8 cellular contexts compared by ENCODE assay signal in genomic region chr1:19882111-19883071, GRCh38. TPM values are rescaled to one million over a fixed set of nuclear protein-coding genes. Genes with fewer than 3 reads are reported as not detected.
DNase-seq lines count a peak whose midpoint lies in the region; ATAC-seq and TF ChIP-seq lines count a peak whose summit lies in the region.

A gene with protein sequence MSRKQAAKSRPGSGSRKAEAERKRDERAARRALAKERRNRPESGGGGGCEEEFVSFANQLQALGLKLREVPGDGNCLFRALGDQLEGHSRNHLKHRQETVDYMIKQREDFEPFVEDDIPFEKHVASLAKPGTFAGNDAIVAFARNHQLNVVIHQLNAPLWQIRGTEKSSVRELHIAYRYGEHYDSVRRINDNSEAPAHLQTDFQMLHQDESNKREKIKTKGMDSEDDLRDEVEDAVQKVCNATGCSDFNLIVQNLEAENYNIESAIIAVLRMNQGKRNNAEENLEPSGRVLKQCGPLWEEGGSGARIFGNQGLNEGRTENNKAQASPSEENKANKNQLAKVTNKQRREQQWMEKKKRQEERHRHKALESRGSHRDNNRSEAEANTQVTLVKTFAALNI (plus strand): TSS chr1:19882395. CDS start chr1:19882514, 119 bp downstream.

- H3K4me1 Mint-ChIP-seq in activated CD4-positive, alpha-beta T cell treated with anti-CD3 and anti-CD28 coated beads, Interleukin-2, amount 10 ng/mL, durations not matched to agents 24 days and 14 days, result peaks cover 25% of the 10 kb centered on the region

- no peaks in the 10 kb centered on the region for H3K9me3 Mint-ChIP-seq in activated CD4-positive, alpha-beta T cell treated with anti-CD3 and anti-CD28 coated beads, Interleukin-2, amount 10 ng/mL, durations not matched to agents 24 days and 14 days

- ATAC-seq in GM19328 (IDR thresholded peaks at IDR 0.05; ENCODE audit: unreplicated experiment) (peak; percentile 93), HG03520 (IDR thresholded peaks at IDR 0.05; ENCODE audit: unreplicated experiment) (peak; percentile 87), left lobe of liver (peak; percentile 99)

- H3K27ac Mint-ChIP-seq in activated CD4-positive, alpha-beta T cell treated with anti-CD3 and anti-CD28 coated beads, Interleukin-2, amount 10 ng/mL, durations not matched to agents 24 days and 14 days, result peak within 1 kb of the TSS; percentile 74

- peaks cover 7% of the 10 kb centered on the region for H3K36me3 Mint-ChIP-seq in activated CD4-positive, alpha-beta T cell treated with anti-CD3 and anti-CD28 coated beads, Interleukin-2, amount 10 ng/mL, durations not matched to agents 24 days and 14 days (ENCODE audit: low read depth)

- DNase-seq in NCI-H526 treated with DMSO at 0.1 percent for 48 hours (lab: John Stamatoyannopoulos, UW) (peak; percentile 91), cortex of kidney (lab: John Stamatoyannopoulos, UW) (peak; percentile 94), left lobe of liver (ENCODE audit: low spot score) (peak; percentile 96)
- peak; percentile 99 for DNase-seq in activated CD4-positive, alpha-beta T cell treated with anti-CD3 and anti-CD28 coated beads, Interleukin-2, amount 10 ng/mL, durations not matched to agents 24 days and 14 days
- peak; percentile 96 for DNase-seq in stimulated activated CD4-positive, alpha-beta T cell treated with anti-CD3 and anti-CD28 coated beads, Interleukin-2, amount 100 ng/mL, for 4 hours (ENCODE audit: low read depth)

- TF ChIP-seq CTCF in C4-2B (conservative IDR thresholded peaks at IDR 0.05), result peak; percentile 80

- H3K27ac ChIP-seq in C4-2B, result peak within 1 kb of the TSS; percentile 80

- H3K4me3 Mint-ChIP-seq in activated CD4-positive, alpha-beta T cell treated with anti-CD3 and anti-CD28 coated beads, Interleukin-2, amount 10 ng/mL, durations not matched to agents 24 days and 14 days, result peak within 1 kb of the TSS; percentile 90

- H3K27me3 Mint-ChIP-seq in activated CD4-positive, alpha-beta T cell treated with anti-CD3 and anti-CD28 coated beads, Interleukin-2, amount 10 ng/mL, durations not matched to agents 24 days and 14 days, result peaks cover 2% of the 10 kb centered on the region

- intact Hi-C loops in activated CD4-positive, alpha-beta T cell treated with anti-CD3 and anti-CD28 coated beads, Interleukin-2, amount 10 ng/mL, durations not matched to agents 24 days and 14 days (cut with micrococcal nuclease), result no loop called here

RNA-seq across cellular contexts. Expression of the gene that starts here (rescaled TPM):
- 12.2 and 13.6 TPM in 2 replicates for total RNA-seq in activated CD4-positive, alpha-beta T cell treated with anti-CD3 and anti-CD28 coated beads, Interleukin-2, amount 10 ng/mL, durations not matched to agents 24 days and 14 days
- total RNA-seq in left lobe of liver, result 1.8 TPM

Comparison
In these comparisons a context has a peak if more than half of its experiments do, and no peak if none do; other contexts are left out.
1. Peak in every context shown above with its lines: DNase-seq, ATAC-seq and H3K27ac ChIP-seq.